Comparison of ENCODE assay signal across 1 cellular context in the genomic region with DNA sequence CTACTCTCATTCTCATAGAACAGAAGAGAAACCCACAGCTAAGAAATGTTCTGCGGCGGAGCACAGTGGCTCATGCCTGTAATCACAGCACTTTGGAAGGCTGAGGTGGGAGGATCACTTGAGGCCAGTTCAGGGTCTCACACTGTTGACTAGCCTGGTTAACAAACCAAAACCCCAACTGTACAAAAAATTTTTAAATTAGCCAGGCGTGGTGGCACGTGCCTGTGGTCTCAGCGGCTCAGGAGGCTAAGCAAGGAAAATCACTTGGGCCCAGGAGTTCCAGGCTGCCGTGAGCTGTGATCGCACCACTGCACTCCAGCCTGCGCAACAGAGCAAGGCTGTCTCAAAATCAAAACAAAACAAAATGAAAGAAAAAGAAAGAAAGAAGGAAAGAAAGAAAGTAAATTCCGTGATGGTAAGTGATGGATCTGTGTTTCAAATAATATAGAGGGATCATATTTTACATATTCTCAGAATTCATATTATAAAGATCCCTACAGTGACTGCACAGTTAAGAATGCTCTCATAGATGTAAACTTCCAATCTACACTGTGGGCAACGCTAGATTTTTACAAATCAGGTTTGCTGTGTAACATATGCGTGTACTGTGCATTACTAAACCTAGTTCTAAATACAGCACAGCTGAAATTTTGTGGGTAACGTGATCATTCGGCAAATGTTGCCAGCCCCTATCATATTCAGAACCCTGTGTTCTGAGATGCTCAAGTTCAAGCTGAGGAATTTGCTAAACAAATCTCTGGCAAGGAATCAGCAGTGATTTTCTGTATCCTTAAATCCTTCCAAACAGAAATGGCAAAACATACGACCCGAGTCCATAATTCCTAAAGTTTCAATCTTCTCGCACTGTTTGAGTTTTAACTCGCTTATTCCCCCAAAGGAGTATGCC.
TF ChIP-seq lines count a peak whose summit lies in the region.

No MANE protein-coding gene starts in this region.

TF ChIP-seq in GM12878, 131 proteins besides CTCF, POLR2A, EP300 and RAD21 (continued from another document):
- TF ChIP-seq, protein P1, sequence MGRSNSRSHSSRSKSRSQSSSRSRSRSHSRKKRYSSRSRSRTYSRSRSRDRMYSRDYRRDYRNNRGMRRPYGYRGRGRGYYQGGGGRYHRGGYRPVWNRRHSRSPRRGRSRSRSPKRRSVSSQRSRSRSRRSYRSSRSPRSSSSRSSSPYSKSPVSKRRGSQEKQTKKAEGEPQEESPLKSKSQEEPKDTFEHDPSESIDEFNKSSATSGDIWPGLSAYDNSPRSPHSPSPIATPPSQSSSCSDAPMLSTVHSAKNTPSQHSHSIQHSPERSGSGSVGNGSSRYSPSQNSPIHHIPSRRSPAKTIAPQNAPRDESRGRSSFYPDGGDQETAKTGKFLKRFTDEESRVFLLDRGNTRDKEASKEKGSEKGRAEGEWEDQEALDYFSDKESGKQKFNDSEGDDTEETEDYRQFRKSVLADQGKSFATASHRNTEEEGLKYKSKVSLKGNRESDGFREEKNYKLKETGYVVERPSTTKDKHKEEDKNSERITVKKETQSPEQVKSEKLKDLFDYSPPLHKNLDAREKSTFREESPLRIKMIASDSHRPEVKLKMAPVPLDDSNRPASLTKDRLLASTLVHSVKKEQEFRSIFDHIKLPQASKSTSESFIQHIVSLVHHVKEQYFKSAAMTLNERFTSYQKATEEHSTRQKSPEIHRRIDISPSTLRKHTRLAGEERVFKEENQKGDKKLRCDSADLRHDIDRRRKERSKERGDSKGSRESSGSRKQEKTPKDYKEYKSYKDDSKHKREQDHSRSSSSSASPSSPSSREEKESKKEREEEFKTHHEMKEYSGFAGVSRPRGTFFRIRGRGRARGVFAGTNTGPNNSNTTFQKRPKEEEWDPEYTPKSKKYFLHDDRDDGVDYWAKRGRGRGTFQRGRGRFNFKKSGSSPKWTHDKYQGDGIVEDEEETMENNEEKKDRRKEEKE (IDR thresholded peaks at IDR 0.05), result no peak
- TF ChIP-seq, protein P2, sequence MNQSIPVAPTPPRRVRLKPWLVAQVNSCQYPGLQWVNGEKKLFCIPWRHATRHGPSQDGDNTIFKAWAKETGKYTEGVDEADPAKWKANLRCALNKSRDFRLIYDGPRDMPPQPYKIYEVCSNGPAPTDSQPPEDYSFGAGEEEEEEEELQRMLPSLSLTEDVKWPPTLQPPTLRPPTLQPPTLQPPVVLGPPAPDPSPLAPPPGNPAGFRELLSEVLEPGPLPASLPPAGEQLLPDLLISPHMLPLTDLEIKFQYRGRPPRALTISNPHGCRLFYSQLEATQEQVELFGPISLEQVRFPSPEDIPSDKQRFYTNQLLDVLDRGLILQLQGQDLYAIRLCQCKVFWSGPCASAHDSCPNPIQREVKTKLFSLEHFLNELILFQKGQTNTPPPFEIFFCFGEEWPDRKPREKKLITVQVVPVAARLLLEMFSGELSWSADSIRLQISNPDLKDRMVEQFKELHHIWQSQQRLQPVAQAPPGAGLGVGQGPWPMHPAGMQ (IDR thresholded peaks at IDR 0.05; ENCODE audit: borderline replicate concordance), result no peak
- TF ChIP-seq ASH2L (IDR thresholded peaks at IDR 0.05; ENCODE audit: borderline replicate concordance, low read depth) (no peak), GATAD2B (conservative IDR thresholded peaks at IDR 0.05; ENCODE audit: low read depth) (peak; percentile 54), BMI1 (IDR thresholded peaks at IDR 0.05; ENCODE audit: borderline replicate concordance) (no peak), IKZF1 (conservative IDR thresholded peaks at IDR 0.05) (peak; percentile 79), NFXL1 (IDR thresholded peaks at IDR 0.05; ENCODE audit: borderline replicate concordance) (no peak), SMARCA5 (IDR thresholded peaks at IDR 0.05) (peak; percentile 16; the same call in 1 of the 2 replicates), NBN (IDR thresholded peaks at IDR 0.05) (peak; percentile 86), FOXM1 (IDR thresholded peaks at IDR 0.05; ENCODE audit: low read depth, low read length) (0 out of 2 replicates have a peak, but pooled peaks have one; percentile 32), ATF7 (IDR thresholded peaks at IDR 0.05; ENCODE audit: low read depth) (peak; percentile 55; the same call in 1 of the 2 replicates), HDGF (IDR thresholded peaks at IDR 0.05) (peak; percentile 62; the same call in 1 of the 2 replicates), NFIC (IDR thresholded peaks at IDR 0.05; ENCODE audit: low read depth, low read length) (peak; percentile 64), ZNF24 (IDR thresholded peaks at IDR 0.05) (0 out of 2 replicates have a peak, but pooled peaks have one; percentile 25), NFYA (IDR thresholded peaks at IDR 0.05; ENCODE audit: borderline replicate concordance, low read depth, low read length) (no peak)
- TF ChIP-seq, protein P3, sequence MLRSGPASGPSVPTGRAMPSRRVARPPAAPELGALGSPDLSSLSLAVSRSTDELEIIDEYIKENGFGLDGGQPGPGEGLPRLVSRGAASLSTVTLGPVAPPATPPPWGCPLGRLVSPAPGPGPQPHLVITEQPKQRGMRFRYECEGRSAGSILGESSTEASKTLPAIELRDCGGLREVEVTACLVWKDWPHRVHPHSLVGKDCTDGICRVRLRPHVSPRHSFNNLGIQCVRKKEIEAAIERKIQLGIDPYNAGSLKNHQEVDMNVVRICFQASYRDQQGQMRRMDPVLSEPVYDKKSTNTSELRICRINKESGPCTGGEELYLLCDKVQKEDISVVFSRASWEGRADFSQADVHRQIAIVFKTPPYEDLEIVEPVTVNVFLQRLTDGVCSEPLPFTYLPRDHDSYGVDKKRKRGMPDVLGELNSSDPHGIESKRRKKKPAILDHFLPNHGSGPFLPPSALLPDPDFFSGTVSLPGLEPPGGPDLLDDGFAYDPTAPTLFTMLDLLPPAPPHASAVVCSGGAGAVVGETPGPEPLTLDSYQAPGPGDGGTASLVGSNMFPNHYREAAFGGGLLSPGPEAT (IDR thresholded peaks at IDR 0.05; ENCODE audit: low read depth), result peak; percentile 74
- TF ChIP-seq, protein P4, sequence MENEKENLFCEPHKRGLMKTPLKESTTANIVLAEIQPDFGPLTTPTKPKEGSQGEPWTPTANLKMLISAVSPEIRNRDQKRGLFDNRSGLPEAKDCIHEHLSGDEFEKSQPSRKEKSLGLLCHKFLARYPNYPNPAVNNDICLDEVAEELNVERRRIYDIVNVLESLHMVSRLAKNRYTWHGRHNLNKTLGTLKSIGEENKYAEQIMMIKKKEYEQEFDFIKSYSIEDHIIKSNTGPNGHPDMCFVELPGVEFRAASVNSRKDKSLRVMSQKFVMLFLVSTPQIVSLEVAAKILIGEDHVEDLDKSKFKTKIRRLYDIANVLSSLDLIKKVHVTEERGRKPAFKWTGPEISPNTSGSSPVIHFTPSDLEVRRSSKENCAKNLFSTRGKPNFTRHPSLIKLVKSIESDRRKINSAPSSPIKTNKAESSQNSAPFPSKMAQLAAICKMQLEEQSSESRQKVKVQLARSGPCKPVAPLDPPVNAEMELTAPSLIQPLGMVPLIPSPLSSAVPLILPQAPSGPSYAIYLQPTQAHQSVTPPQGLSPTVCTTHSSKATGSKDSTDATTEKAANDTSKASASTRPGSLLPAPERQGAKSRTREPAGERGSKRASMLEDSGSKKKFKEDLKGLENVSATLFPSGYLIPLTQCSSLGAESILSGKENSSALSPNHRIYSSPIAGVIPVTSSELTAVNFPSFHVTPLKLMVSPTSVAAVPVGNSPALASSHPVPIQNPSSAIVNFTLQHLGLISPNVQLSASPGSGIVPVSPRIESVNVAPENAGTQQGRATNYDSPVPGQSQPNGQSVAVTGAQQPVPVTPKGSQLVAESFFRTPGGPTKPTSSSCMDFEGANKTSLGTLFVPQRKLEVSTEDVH (IDR thresholded peaks at IDR 0.05; ENCODE audit: low read depth, partially characterized antibody), result no peak
- TF ChIP-seq, protein P5, sequence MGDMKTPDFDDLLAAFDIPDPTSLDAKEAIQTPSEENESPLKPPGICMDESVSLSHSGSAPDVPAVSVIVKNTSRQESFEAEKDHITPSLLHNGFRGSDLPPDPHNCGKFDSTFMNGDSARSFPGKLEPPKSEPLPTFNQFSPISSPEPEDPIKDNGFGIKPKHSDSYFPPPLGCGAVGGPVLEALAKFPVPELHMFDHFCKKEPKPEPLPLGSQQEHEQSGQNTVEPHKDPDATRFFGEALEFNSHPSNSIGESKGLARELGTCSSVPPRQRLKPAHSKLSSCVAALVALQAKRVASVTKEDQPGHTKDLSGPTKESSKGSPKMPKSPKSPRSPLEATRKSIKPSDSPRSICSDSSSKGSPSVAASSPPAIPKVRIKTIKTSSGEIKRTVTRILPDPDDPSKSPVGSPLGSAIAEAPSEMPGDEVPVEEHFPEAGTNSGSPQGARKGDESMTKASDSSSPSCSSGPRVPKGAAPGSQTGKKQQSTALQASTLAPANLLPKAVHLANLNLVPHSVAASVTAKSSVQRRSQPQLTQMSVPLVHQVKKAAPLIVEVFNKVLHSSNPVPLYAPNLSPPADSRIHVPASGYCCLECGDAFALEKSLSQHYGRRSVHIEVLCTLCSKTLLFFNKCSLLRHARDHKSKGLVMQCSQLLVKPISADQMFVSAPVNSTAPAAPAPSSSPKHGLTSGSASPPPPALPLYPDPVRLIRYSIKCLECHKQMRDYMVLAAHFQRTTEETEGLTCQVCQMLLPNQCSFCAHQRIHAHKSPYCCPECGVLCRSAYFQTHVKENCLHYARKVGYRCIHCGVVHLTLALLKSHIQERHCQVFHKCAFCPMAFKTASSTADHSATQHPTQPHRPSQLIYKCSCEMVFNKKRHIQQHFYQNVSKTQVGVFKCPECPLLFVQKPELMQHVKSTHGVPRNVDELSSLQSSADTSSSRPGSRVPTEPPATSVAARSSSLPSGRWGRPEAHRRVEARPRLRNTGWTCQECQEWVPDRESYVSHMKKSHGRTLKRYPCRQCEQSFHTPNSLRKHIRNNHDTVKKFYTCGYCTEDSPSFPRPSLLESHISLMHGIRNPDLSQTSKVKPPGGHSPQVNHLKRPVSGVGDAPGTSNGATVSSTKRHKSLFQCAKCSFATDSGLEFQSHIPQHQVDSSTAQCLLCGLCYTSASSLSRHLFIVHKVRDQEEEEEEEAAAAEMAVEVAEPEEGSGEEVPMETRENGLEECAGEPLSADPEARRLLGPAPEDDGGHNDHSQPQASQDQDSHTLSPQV (IDR thresholded peaks at IDR 0.05), result no peak
- TF ChIP-seq, protein P6, sequence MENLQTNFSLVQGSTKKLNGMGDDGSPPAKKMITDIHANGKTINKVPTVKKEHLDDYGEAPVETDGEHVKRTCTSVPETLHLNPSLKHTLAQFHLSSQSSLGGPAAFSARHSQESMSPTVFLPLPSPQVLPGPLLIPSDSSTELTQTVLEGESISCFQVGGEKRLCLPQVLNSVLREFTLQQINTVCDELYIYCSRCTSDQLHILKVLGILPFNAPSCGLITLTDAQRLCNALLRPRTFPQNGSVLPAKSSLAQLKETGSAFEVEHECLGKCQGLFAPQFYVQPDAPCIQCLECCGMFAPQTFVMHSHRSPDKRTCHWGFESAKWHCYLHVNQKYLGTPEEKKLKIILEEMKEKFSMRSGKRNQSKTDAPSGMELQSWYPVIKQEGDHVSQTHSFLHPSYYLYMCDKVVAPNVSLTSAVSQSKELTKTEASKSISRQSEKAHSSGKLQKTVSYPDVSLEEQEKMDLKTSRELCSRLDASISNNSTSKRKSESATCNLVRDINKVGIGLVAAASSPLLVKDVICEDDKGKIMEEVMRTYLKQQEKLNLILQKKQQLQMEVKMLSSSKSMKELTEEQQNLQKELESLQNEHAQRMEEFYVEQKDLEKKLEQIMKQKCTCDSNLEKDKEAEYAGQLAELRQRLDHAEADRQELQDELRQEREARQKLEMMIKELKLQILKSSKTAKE (IDR thresholded peaks at IDR 0.05; ENCODE audit: low read depth, poor library complexity, severe bottlenecking), result peak; percentile 54
